8 cellular contexts compared by ENCODE assay signal in the genomic region with DNA sequence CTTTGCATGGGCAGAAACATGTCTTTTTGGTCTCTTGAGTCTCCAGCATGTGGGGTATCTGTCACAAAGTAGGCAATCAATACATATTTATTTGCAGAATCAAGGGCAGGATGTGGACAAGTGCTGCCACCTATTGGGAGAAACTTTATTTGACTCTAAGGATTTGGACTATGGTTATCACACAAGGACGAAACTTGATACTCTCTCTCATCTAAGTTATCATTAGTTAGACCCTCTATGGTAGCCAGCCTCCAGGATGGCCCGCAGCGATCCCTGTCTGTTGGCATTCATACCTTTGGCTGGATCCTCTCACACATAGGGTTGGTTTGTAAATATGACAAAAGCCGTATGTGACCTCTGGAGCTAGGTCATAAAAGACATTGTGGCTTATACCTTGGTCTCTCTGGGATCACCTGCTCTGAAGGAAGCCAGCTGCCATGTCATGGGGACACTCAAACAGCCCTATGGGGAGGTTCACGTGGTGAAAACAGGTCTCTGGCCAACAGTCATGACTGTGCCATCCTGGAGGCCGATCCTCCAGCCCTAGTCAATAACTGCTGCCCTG. TPM values are rescaled to one million over a fixed set of nuclear protein-coding genes. Genes with fewer than 3 reads are reported as not detected.
A peak's percentile ranks its signal among the peaks of the same experiment; 100 is the strongest.
DNase-seq lines count a peak whose midpoint lies in the region; ATAC-seq, FAIRE-seq and TF ChIP-seq lines count a peak whose summit lies in the region.

No MANE protein-coding gene starts in this region.

- H3K9me1 ChIP-seq in endothelial cell of umbilical vein (replicated peaks; ENCODE audit: control insufficient read depth, extremely low read depth, insufficient read depth, low read length), result no peaks in the 10 kb centered on the region

- dilution Hi-C loops in endothelial cell of umbilical vein (cut with MboI; ENCODE audit: extremely low pct_ligation_motif_present, low sequenced_read_pairs), result no loop called here

- intact Hi-C loops in endothelial cell of umbilical vein (cut with micrococcal nuclease), result loop anchor here (1.0 to 2.0 kb wide), 5 partner anchors 61 to 496 kb away; partner anchors contain the start of gene RTCB

- peaks cover 34% of the 10 kb centered on the region for H3F3A ChIP-seq in GM23248 (ENCODE audit: insufficient read depth)

- H3K4me1 ChIP-seq in GM23248 (ENCODE audit: insufficient read depth) (peaks cover 25% of the 10 kb centered on the region), endothelial cell of umbilical vein (ENCODE audit: control insufficient read depth, extremely low read depth, insufficient read depth, low read length) (peaks cover 20% of the 10 kb centered on the region), thoracic aorta (ENCODE audit: control insufficient read depth in 1 of 2, low read depth in 2 of 2) (peaks cover 18 to 21% of the 10 kb centered on the region in 2 donors)

- H3K9ac ChIP-seq in GM23248 (peak overlapping the region; percentile 93), endothelial cell of umbilical vein (replicated peaks; ENCODE audit: extremely low read depth, insufficient read depth, low read length) (no peak overlapping the region)

- 0 out of 2 replicates have a peak, but pooled peaks cover 6% of the 10 kb centered on the region for H4K20me1 ChIP-seq in GM23248 (ENCODE audit: insufficient read depth)
- H4K20me1 ChIP-seq in endothelial cell of umbilical vein (replicated peaks; ENCODE audit: control insufficient read depth, extremely low read depth, insufficient read depth, low read length), result no peaks in the 10 kb centered on the region

- CTCF ChIA-PET in BJ (lab: Yijun Ruan, JAX) (interaction anchor here (0.6 to 2.4 kb wide), 7 partner anchors 12 to 527 kb away, joined by 3 to 16 read pairs (median 3); partner anchors contain the start of gene RTCB), endothelial cell of umbilical vein (lab: Charles Lee) (interaction anchor here (0.9 to 4.8 kb wide), 11 partner anchors 9 to 808 kb away, joined by 3 to 33 read pairs (median 3); partner anchors contain the start of gene RTCB)

- ATAC-seq in thoracic aorta (ENCODE audit: insufficient number of reproducible peaks, low FRiP score, low read depth) (no peak), GM21390 (IDR thresholded peaks at IDR 0.05; ENCODE audit: unreplicated experiment) (no peak)

- peak overlapping the region; percentile 88 for H3K27ac ChIP-seq in GM23248
- H3K27ac ChIP-seq in endothelial cell of umbilical vein (ENCODE audit: insufficient read depth, low read depth, low read length), result no peak overlapping the region
- H3K27ac ChIP-seq in thoracic aorta, result peak overlapping the region in 1 of 2 donors; percentile 99

- BruUV-seq in endothelial cell of umbilical vein (replicated peaks; lab: Mats Ljungman, UMichigan), result no TSS peak

- H3K9me2 ChIP-seq in GM23248 (ENCODE audit: insufficient read depth), result no peaks in the 10 kb centered on the region

- H3K4me2 ChIP-seq in GM23248 (ENCODE audit: unreplicated experiment), result peak overlapping the region; percentile 76
- H3K4me2 ChIP-seq in endothelial cell of umbilical vein (ENCODE audit: insufficient read depth, low read length), result peak overlapping the region; percentile 18

- H3K9me3 ChIP-seq in GM23248 (ENCODE audit: low read depth) (no peaks in the 10 kb centered on the region), endothelial cell of umbilical vein (replicated peaks; ENCODE audit: control insufficient read depth, insufficient read depth, low read length) (no peaks in the 10 kb centered on the region), thoracic aorta (no peaks in the 10 kb centered on the region)

- in situ Hi-C loops in GM23248 (cut with MboI), result no loop called here

- H2AFZ ChIP-seq in GM23248 (peak overlapping the region; percentile 92), endothelial cell of umbilical vein (ENCODE audit: low read depth, low read length) (peak overlapping the region; percentile 82)

- DNase-seq in BJ (ENCODE audit: low read depth) (no peak), GM23248 (peak; percentile 68), NCI-H446 (lab: John Stamatoyannopoulos, UW) (peak; percentile 68 to 70), endothelial cell of umbilical vein (ENCODE audit: low read depth, low spot score) (peak; percentile 81), mucosa of gallbladder (ENCODE audit: low spot score) (peak; percentile 28), thoracic aorta (ENCODE audit: low spot score) (no peak)
- DNase-seq in activated CD4-positive, alpha-beta T cell treated with anti-CD3 and anti-CD28 coated beads, Interleukin-2, amount 50 U/mL, for 48 hours, result peak; percentile 17 to 34

- FAIRE-seq in endothelial cell of umbilical vein (lab: Jason Lieb, UNC), result peak; percentile 72

- TF ChIP-seq CTCF in BJ (IDR thresholded peaks at IDR 0.05; ENCODE audit: insufficient read depth, low read depth, low read length) (peak; percentile 56), endothelial cell of umbilical vein (IDR thresholded peaks at IDR 0.05; ENCODE audit: extremely low read depth in 1 of 2, insufficient read depth in 1 of 2, low read depth in 1 of 2, low read length in 2 of 2) (peak; percentile 48 to 66), thoracic aorta (IDR thresholded peaks at IDR 0.05) (no peak)

- no peak for TF ChIP-seq POLR2A in endothelial cell of umbilical vein (IDR thresholded peaks at IDR 0.05; ENCODE audit: low read depth, low read length)

- no peaks in the 10 kb centered on the region for H3K27me3 ChIP-seq in BJ (ENCODE audit: control insufficient read depth, insufficient read depth, low read length)
- H3K27me3 ChIP-seq in GM23248 (replicated peaks; ENCODE audit: insufficient read depth), result no peaks in the 10 kb centered on the region
- H3K27me3 ChIP-seq in endothelial cell of umbilical vein (ENCODE audit: control insufficient read depth in 2 of 2, insufficient read depth in 2 of 2, low read length in 2 of 2), result no peaks in the 10 kb centered on the region
- H3K27me3 ChIP-seq in thoracic aorta (replicated peaks; ENCODE audit: insufficient read depth), result no peaks in the 10 kb centered on the region

- H3K79me2 ChIP-seq in GM23248 (ENCODE audit: insufficient read depth), result peaks cover 42% of the 10 kb centered on the region
- peaks cover 41% of the 10 kb centered on the region for H3K79me2 ChIP-seq in endothelial cell of umbilical vein (ENCODE audit: control insufficient read depth, insufficient read depth, low read length)

- H3K4me3 ChIP-seq in BJ (ENCODE audit: low read depth, low read length), result peak overlapping the region; percentile 97; the same call in 1 of the 2 replicates
- peak overlapping the region; percentile 86 for H3K4me3 ChIP-seq in GM23248
- H3K4me3 ChIP-seq in endothelial cell of umbilical vein (replicated peaks in 1 of 3; ENCODE audit: insufficient read depth in 1 of 3, low read depth in 1 of 3, low read length in 3 of 3), result no peak overlapping the region
- peak overlapping the region; percentile 96 for H3K4me3 ChIP-seq in thoracic aorta

- H3K36me3 ChIP-seq in BJ (ENCODE audit: control insufficient read depth, insufficient read depth, low read length), result no peaks in the 10 kb centered on the region
- H3K36me3 ChIP-seq in GM23248 (ENCODE audit: low read depth), result no peaks in the 10 kb centered on the region
- H3K36me3 ChIP-seq in endothelial cell of umbilical vein (ENCODE audit: control insufficient read depth in 2 of 2, extremely low read depth in 1 of 2, insufficient read depth in 2 of 2, low read length in 2 of 2), result no peaks in the 10 kb centered on the region
- no peaks in the 10 kb centered on the region for H3K36me3 ChIP-seq in thoracic aorta

- POLR2A ChIA-PET in BJ (lab: Charles Lee) (no interaction called here), endothelial cell of umbilical vein (lab: Charles Lee) (no interaction called here)

- WGBS in GM23248 (ENCODE audit: low coverage in 1 of 2, low lambda C conversion rate in 2 of 2, missing lambda C conversion rate in 2 of 2), 2 experiments, result 18 to 20% methylated on average over 6 of the region's 6 CpGs

TF ChIP-seq in endothelial cell of umbilical vein, 7 proteins besides CTCF, POLR2A, EP300 and RAD21 (continues in another document):
- no peak for TF ChIP-seq POLR2AphosphoS5 (IDR thresholded peaks at IDR 0.05; ENCODE audit: insufficient read depth, low read depth, low read length)
- TF ChIP-seq MYC (IDR thresholded peaks at IDR 0.05; ENCODE audit: low read depth, low read length), result no peak
- TF ChIP-seq EZH2 (IDR thresholded peaks at IDR 0.05; ENCODE audit: borderline replicate concordance, low read depth, low read length, severe bottlenecking), result no peak
- TF ChIP-seq FOS (IDR thresholded peaks at IDR 0.05; ENCODE audit: borderline replicate concordance, insufficient read depth, low read length), result no peak
- TF ChIP-seq GATA2 (IDR thresholded peaks at IDR 0.05; ENCODE audit: insufficient read depth, insufficient read length, low read depth, low read length), result no peak

RNA-seq across cellular contexts. Expression of gene FBXO7, which starts 1.1 kb away (rescaled TPM):
- 120 and 145 TPM in 2 replicates for polyA plus RNA-seq in BJ (2011; rRNA removed)
- polyA minus RNA-seq in BJ (2011; rRNA and poly(A)+ RNA removed), result 70.1 and 93.3 TPM in 2 replicates
- total RNA-seq in GM23248 (2014; rRNA removed; shearing (Covaris generic)), result 82.3 and 89.2 TPM in 2 replicates
- 93.3 and 94.2 TPM in 2 replicates for polyA plus RNA-seq in GM23248 (2016; fragmentation: Nextera tagmentation; extraction: Ambion mirVana)
- total RNA-seq in endothelial cell of umbilical vein, result 79.0 and 81.1 TPM in 2 replicates
- polyA plus RNA-seq in endothelial cell of umbilical vein, result 112 TPM in 2 replicates
- 105 TPM in 2 replicates for polyA plus RNA-seq in endothelial cell of umbilical vein (2011; cell fraction: cytosol; rRNA removed)
- 73.6 and 78.8 TPM in 2 replicates for polyA plus RNA-seq in endothelial cell of umbilical vein (2011; cell fraction: nucleus; rRNA removed)
- polyA plus RNA-seq in endothelial cell of umbilical vein (2012), result 61.2 and 72.1 TPM in 2 replicates
- 148 TPM in 2 replicates for polyA minus RNA-seq in endothelial cell of umbilical vein
- polyA minus RNA-seq in endothelial cell of umbilical vein (2011; cell fraction: cytosol; rRNA and poly(A)+ RNA removed), result 63.3 TPM
- polyA minus RNA-seq in endothelial cell of umbilical vein (2011; cell fraction: nucleus; rRNA and poly(A)+ RNA removed), result 45.1 and 72.1 TPM in 2 replicates
- 75.6 TPM for total RNA-seq in mucosa of gallbladder
- 10 to 100 TPM; 75.7 to 81.3 TPM for total RNA-seq in thoracic aorta

RNA-seq across cellular contexts. Expression of gene BPIFC, which starts 9.2 kb away (rescaled TPM):
- polyA plus RNA-seq in BJ (2011; rRNA removed) (not detected in 2 replicates), GM23248 (2016; fragmentation: Nextera tagmentation; extraction: Ambion mirVana) (not detected in 2 replicates), endothelial cell of umbilical vein (not detected in 2 replicates)
- polyA minus RNA-seq in BJ (2011; rRNA and poly(A)+ RNA removed), result not detected in 2 replicates
- total RNA-seq in GM23248 (2014; rRNA removed; shearing (Covaris generic)), result not detected in 2 replicates
- total RNA-seq in endothelial cell of umbilical vein (not detected in 2 replicates), mucosa of gallbladder (not detected), thoracic aorta (not detected)
- polyA plus RNA-seq in endothelial cell of umbilical vein (2011; cell fraction: cytosol; rRNA removed), result not detected in 2 replicates
- 0.08 TPM in 1 of 2 replicates, not detected in the other for polyA plus RNA-seq in endothelial cell of umbilical vein (2011; cell fraction: nucleus; rRNA removed)
- polyA plus RNA-seq in endothelial cell of umbilical vein (2012), result not detected in 2 replicates
- not detected in 2 replicates for polyA minus RNA-seq in endothelial cell of umbilical vein
- polyA minus RNA-seq in endothelial cell of umbilical vein (2011; cell fraction: cytosol; rRNA and poly(A)+ RNA removed), result not detected
- polyA minus RNA-seq in endothelial cell of umbilical vein (2011; cell fraction: nucleus; rRNA and poly(A)+ RNA removed), result not detected in 2 replicates

Comparison
In these comparisons a context has a peak if more than half of its experiments do, and no peak if none do; other contexts are left out.
1. DNase-seq: peak in GM23248 (single experiment), NCI-H446 (2 of 2), activated CD4-positive, alpha-beta T cell treated with anti-CD3 and anti-CD28 coated beads, Interleukin-2, amount 50 U/mL, for 48 hours (2 of 2), endothelial cell of umbilical vein (single experiment) and mucosa of gallbladder (single experiment); none in BJ (single experiment) and thoracic aorta (single experiment).
2. H3K4me3 ChIP-seq: peak in BJ (single experiment), GM23248 (single experiment) and thoracic aorta (single experiment); none in endothelial cell of umbilical vein (0 of 3).